In genomic region chr9:91740713-91741112, GRCh38 we compare ENCODE assay signal across 16 cellular contexts.
DNase-seq lines count a peak whose midpoint lies in the region; ATAC-seq and TF ChIP-seq lines count a peak whose summit lies in the region.
"Had no signal": no experiment of that assay in that cellular context is flagged by ENCODE, and none has a peak within 500 bp of the region (broad histone marks: within the 10 kb centered on the region; RNA-seq: fewer than 3 reads in every experiment).

No MANE protein-coding gene starts in this region.

- in situ Hi-C loops in astrocyte of the cerebellum (cut with HindIII; ENCODE audit: low sequenced_read_pairs) = no loop called here

- TF ChIP-seq CTCF in BE2C (IDR thresholded peaks at IDR 0.05; ENCODE audit: low read depth, low read length) (peak; percentile 12), astrocyte of the cerebellum (IDR thresholded peaks at IDR 0.05; ENCODE audit: low read depth, low read length, missing control alignments) (peak; percentile 36), gastroesophageal sphincter (IDR thresholded peaks at IDR 0.05) (peak; percentile 24 to 71 (median 50)), osteoblast (IDR thresholded peaks at IDR 0.05; ENCODE audit: extremely low read depth, low read depth, low read length) (peak; percentile 30)

- H3K36me3 ChIP-seq in BE2C = peaks cover 13% of the 10 kb centered on the region
- peaks cover 0 to 17% of the 10 kb centered on the region in 2 donors for H3K36me3 ChIP-seq in gastroesophageal sphincter
- no peaks in the 10 kb centered on the region for H3K36me3 ChIP-seq in osteoblast (ENCODE audit: insufficient read depth, low read length)

- H3K79me2 ChIP-seq in osteoblast (ENCODE audit: insufficient read depth, low read length) = no peaks in the 10 kb centered on the region

- H3K4me1 Mint-ChIP-seq in stimulated activated naive B cell treated with anti-CD40 and anti-IgM and Interleukin-4, amounts not matched to agents 10 μg/mL and 1 μg/mL and 100 μg/mL, for 72 hours = no peaks in the 10 kb centered on the region

- H2AFZ ChIP-seq in osteoblast (ENCODE audit: low read length) = peak overlapping the region; percentile 42

- H4K20me1 ChIP-seq in osteoblast (ENCODE audit: insufficient read depth, low read length) = no peaks in the 10 kb centered on the region

- ATAC-seq in gastroesophageal sphincter (peak; percentile 73), HG03354 (IDR thresholded peaks at IDR 0.05; ENCODE audit: poor library complexity, severe bottlenecking, unreplicated experiment) (no peak)
- ATAC-seq in stimulated activated naive B cell treated with anti-CD40 and anti-IgM and Interleukin-4, amounts not matched to agents 10 μg/mL and 1 μg/mL and 100 μg/mL, for 72 hours (replicated peaks) = no peak

- H3K4me3 Mint-ChIP-seq in stimulated activated naive B cell treated with anti-CD40 and anti-IgM and Interleukin-4, amounts not matched to agents 10 μg/mL and 1 μg/mL and 100 μg/mL, for 72 hours = no peak overlapping the region

- no peaks in the 10 kb centered on the region for H3K36me3 Mint-ChIP-seq in stimulated activated naive B cell treated with anti-CD40 and anti-IgM and Interleukin-4, amounts not matched to agents 10 μg/mL and 1 μg/mL and 100 μg/mL, for 72 hours

- H3K27me3 Mint-ChIP-seq in stimulated activated naive B cell treated with anti-CD40 and anti-IgM and Interleukin-4, amounts not matched to agents 10 μg/mL and 1 μg/mL and 100 μg/mL, for 72 hours = peaks cover 27 to 29% of the 10 kb centered on the region in 2 donors

- H3K27ac Mint-ChIP-seq in stimulated activated naive B cell treated with anti-CD40 and anti-IgM and Interleukin-4, amounts not matched to agents 10 μg/mL and 1 μg/mL and 100 μg/mL, for 72 hours = no peak overlapping the region

- no peak overlapping the region for H3K4me2 ChIP-seq in osteoblast (ENCODE audit: insufficient read depth, low read length)

- TF ChIP-seq EP300 in gastroesophageal sphincter (IDR thresholded peaks at IDR 0.05) = no peak

- H3K27me3 ChIP-seq in BE2C (no peaks in the 10 kb centered on the region), gastroesophageal sphincter (no peaks in the 10 kb centered on the region), osteoblast (ENCODE audit: insufficient read depth, low read length) (peaks cover 13% of the 10 kb centered on the region)

- no peak overlapping the region for H3K4me3 ChIP-seq in BE2C (ENCODE audit: low read depth, low read length)
- no peak overlapping the region for H3K4me3 ChIP-seq in astrocyte of the cerebellum (ENCODE audit: low read depth, low read length)
- no peak overlapping the region for H3K4me3 ChIP-seq in gastroesophageal sphincter
- H3K4me3 ChIP-seq in osteoblast (ENCODE audit: insufficient read depth, low read length) = no peak overlapping the region
- H3K4me3 ChIP-seq: dorsolateral prefrontal cortex had no signal

- no peaks in the 10 kb centered on the region for H3K4me1 ChIP-seq in BE2C
- peaks cover 0 to 26% (median 0%) of the 10 kb centered on the region in 3 donors for H3K4me1 ChIP-seq in gastroesophageal sphincter
- H3K4me1 ChIP-seq in osteoblast (ENCODE audit: insufficient read depth, low read length) = no peaks in the 10 kb centered on the region

- DNase-seq in BE2C = no peak
- DNase-seq in astrocyte of the cerebellum (ENCODE audit: low read depth) = peak; percentile 8
- peak; percentile 95 for DNase-seq in osteoblast (ENCODE audit: insufficient read length, low spot score, missing footprints)
- DNase-seq in stimulated activated naive B cell treated with anti-CD40 and anti-IgM and Interleukin-4, amounts not matched to agents 10 μg/mL and 1 μg/mL and 100 μg/mL, for 72 hours = no peak
- no peak for DNase-seq in activated naive CD4-positive, alpha-beta T cell treated with Interleukin-2 at 50 U/mL for 16 hours
- no peak for DNase-seq in NCI-H510A treated with DMSO at 0.1 percent for 48 hours (lab: John Stamatoyannopoulos, UW)
- DNase-seq: activated CD4-positive, alpha-beta T cell treated with anti-CD3 and anti-CD28 coated beads for 4 hours; activated gamma-delta T cell; dorsolateral prefrontal cortex; NCI-H1092 treated with DMSO at 0.1 percent for 48 hours; NCI-H82; stimulated activated CD4-positive, alpha-beta T cell treated with anti-CD3 and anti-CD28 coated beads, Interleukin-2, amount 100 ng/mL, for 48 hours; substantia nigra; SW 1271 had no signal

- H3K27ac ChIP-seq in gastroesophageal sphincter (peak overlapping the region in 2 of 4 donors; percentile 40 to 55), osteoblast (ENCODE audit: low read depth, low read length) (no peak overlapping the region)
- H3K27ac ChIP-seq: dorsolateral prefrontal cortex had no signal

- TF ChIP-seq POLR2A in gastroesophageal sphincter (IDR thresholded peaks at IDR 0.05) = no peak

- H3K9me3 Mint-ChIP-seq in stimulated activated naive B cell treated with anti-CD40 and anti-IgM and Interleukin-4, amounts not matched to agents 10 μg/mL and 1 μg/mL and 100 μg/mL, for 72 hours = no peaks in the 10 kb centered on the region

- 25 to 40% methylated on average over 5 to 9 of the region's 10 CpGs for WGBS in gastroesophageal sphincter (ENCODE audit: low coverage in 1 of 2), 2 donors

- H3K9me3 ChIP-seq in BE2C = no peaks in the 10 kb centered on the region
- no peaks in the 10 kb centered on the region for H3K9me3 ChIP-seq in gastroesophageal sphincter
- no peaks in the 10 kb centered on the region for H3K9me3 ChIP-seq in osteoblast (ENCODE audit: low read depth, low read length)

Comparison
In these comparisons a context has a peak if more than half of its experiments do, and no peak if none do; other contexts are left out.
1. DNase-seq: peak in astrocyte of the cerebellum (single experiment) and osteoblast (single experiment); none in BE2C (single experiment), stimulated activated naive B cell treated with anti-CD40 and anti-IgM and Interleukin-4, amounts not matched to agents 10 μg/mL and 1 μg/mL and 100 μg/mL, for 72 hours (single experiment), activated naive CD4-positive, alpha-beta T cell treated with Interleukin-2 at 50 U/mL for 16 hours (single experiment) and NCI-H510A treated with DMSO at 0.1 percent for 48 hours (single experiment).
2. Peak in every context shown above with its lines, with median percentiles within 50 percentile points of each other: CTCF ChIP-seq.